Comparison of ENCODE assay signal across 8 cellular contexts in the genomic region with DNA sequence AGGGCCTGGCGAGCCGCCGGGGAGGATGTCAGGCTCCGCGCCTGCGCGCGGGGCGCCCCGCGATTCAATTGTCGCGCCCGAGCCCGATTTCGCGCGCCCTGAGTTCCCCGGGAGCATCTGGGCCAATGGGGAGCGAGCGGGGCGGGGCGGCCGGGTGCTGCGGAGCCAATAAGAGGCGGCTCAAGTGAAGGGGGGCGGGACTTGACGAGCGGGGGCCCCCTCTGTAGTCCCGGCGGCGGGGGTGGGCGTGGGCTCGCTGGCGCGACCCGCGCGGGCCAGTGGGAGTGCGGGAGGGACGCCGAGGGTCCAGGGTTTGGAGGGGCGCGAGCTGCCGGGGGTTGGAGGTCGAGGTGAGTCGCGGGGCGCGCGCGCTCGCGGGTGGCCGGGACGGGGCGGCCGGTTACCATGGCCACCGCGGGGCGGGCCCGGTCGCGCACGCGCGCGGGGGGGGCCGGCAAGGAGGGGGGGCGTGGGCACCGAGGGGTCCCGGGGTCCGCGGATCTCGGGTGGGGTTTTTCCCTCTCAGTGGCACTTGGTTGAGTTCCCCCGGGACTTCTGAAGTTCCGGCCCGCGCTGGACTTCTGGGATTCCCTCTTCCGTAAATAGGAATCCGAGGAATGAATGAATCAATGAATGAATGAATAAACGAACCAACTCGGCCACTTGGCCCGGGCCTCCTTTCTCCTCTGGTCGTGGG. TPM values are rescaled to one million over a fixed set of nuclear protein-coding genes. Genes with fewer than 3 reads are reported as not detected.
DNase-seq lines count a peak whose midpoint lies in the region; TF ChIP-seq lines count a peak whose summit lies in the region.

No MANE protein-coding gene starts in this region.

- H3K9me3 ChIP-seq in SJCRH30 (replicated peaks), result no peaks in the 10 kb centered on the region
- H3K9me3 ChIP-seq in neuron (ENCODE audit: low read length), result no peaks in the 10 kb centered on the region
- H3K9me3 ChIP-seq in stomach, result no peaks in the 10 kb centered on the region

- no peak for TF ChIP-seq EP300 in stomach (IDR thresholded peaks at IDR 0.05)

- peak overlapping the region; percentile 97 for H3K4me3 ChIP-seq in SJCRH30
- peak overlapping the region; percentile 77 for H3K4me3 ChIP-seq in neuron (ENCODE audit: low read length)
- H3K4me3 ChIP-seq in stomach, result peak overlapping the region; percentile 66 to 82 (median 74)

- intact Hi-C loops in stomach (cut with DNase I; ENCODE audit: low total_unique reads), result loop anchor here (2.0 to 5.0 kb wide), 2 partner anchors 38 to 99 kb away; no protein-coding TSS in a partner anchor

- peak overlapping the region; percentile 20 for H2AFZ ChIP-seq in neuron (ENCODE audit: low read depth, low read length)

- no peak for TF ChIP-seq CTCF in stomach (IDR thresholded peaks at IDR 0.05)

- no peak for TF ChIP-seq POLR2A in stomach (IDR thresholded peaks at IDR 0.05)

- H3K36me3 ChIP-seq in SJCRH30 (peaks cover 43% of the 10 kb centered on the region), neuron (ENCODE audit: insufficient read depth, low read length) (peaks cover 24% of the 10 kb centered on the region), stomach (no peaks in the 10 kb centered on the region)

- H3K27me3 ChIP-seq in SJCRH30, result no peaks in the 10 kb centered on the region
- H3K27me3 ChIP-seq in neuron (ENCODE audit: insufficient read depth, low read length), result no peaks in the 10 kb centered on the region
- peaks cover 0 to 15% (median 10%) of the 10 kb centered on the region in 3 donors for H3K27me3 ChIP-seq in stomach

- WGBS in stomach, 5 donors, result 0 to 1% (median 0%) methylated on average over 16 to 85 of the region's 85 CpGs

- H3K27ac ChIP-seq in SJCRH30 (peak overlapping the region; percentile 94), stomach (peak overlapping the region in 4 of 5 donors; percentile 9 to 71 (median 52))

- DNase-seq in DMS79 treated with DMSO at 0.1 percent for 48 hours (lab: John Stamatoyannopoulos, UW) (peak; percentile 92), HCEC 1CT (peak; percentile 93), NAMALWA (ENCODE audit: low spot score) (peak; percentile 95), SJCRH30 (peak; percentile 95), foreskin melanocyte (peak; percentile 76), stomach (peak; percentile 93)
- peak; percentile 89 for DNase-seq in activated gamma-delta T cell treated with anti-CD3 and anti-CD28 coated beads, Interleukin-2, amount 50 U/mL, for 16 hours (ENCODE audit: low read depth)

- H3K4me1 ChIP-seq in SJCRH30 (peaks cover 36% of the 10 kb centered on the region), neuron (ENCODE audit: insufficient read depth, low read length) (peaks cover 18% of the 10 kb centered on the region), stomach (peaks cover 24 to 56% (median 37%) of the 10 kb centered on the region in 4 donors)

RNA-seq across cellular contexts. Expression of gene UHRF1, which starts 0.7 kb away (rescaled TPM):
- 228 and 230 TPM in 2 replicates for total RNA-seq in SJCRH30 (2014; rRNA removed; shearing (Covaris generic))
- total RNA-seq in stomach, result 10 to 100 TPM in 1 of 5 donors, 1 to 10 TPM in 2, under 1 TPM in 2; 0.58 to 20.5 (median 6.4) TPM
- 1 to 10 TPM; 2.0 to 4.4 (median 3.8) TPM for polyA plus RNA-seq in stomach

RNA-seq across cellular contexts. Expression of gene ARRDC5, which starts 7.3 kb away (rescaled TPM):
- not detected in 2 replicates for total RNA-seq in SJCRH30 (2014; rRNA removed; shearing (Covaris generic))
- total RNA-seq in stomach, result under 1 TPM in 1 of 5 donors, not detected in 4; 0.73 TPM
- under 1 TPM in 1 of 3 donors, not detected in 2; 0.20 TPM for polyA plus RNA-seq in stomach

RNA-seq across cellular contexts. Expression of gene PLIN3, which starts 42.6 kb away (rescaled TPM):
- 49.0 and 50.1 TPM in 2 replicates for total RNA-seq in SJCRH30 (2014; rRNA removed; shearing (Covaris generic))
- 10 to 100 TPM in 4 of 5 donors, 1 to 10 TPM in 1; 8.9 to 42.6 (median 16.3) TPM for total RNA-seq in stomach
- 10 to 100 TPM; 39.2 to 55.3 (median 44.0) TPM for polyA plus RNA-seq in stomach

RNA-seq across cellular contexts. Expression of gene KDM4B, which starts 58.9 kb away (rescaled TPM):
- 15.5 and 16.2 TPM in 2 replicates for total RNA-seq in SJCRH30 (2014; rRNA removed; shearing (Covaris generic))
- total RNA-seq in stomach, result 100 to 1,000 TPM in 2 of 5 donors, 10 to 100 TPM in 3; 22.9 to 202 (median 59.1) TPM
- 10 to 100 TPM in 2 of 3 donors, 1 to 10 TPM in 1; 5.2 to 10.1 (median 10.0) TPM for polyA plus RNA-seq in stomach

Comparison
In these comparisons a context has a peak if more than half of its experiments do, and no peak if none do; other contexts are left out.
1. Peak in every context shown above with its lines: DNase-seq, H3K4me3 ChIP-seq and H3K27ac ChIP-seq.
2. RNA of gene UHRF1, which starts 0.7 kb away (total RNA-seq): 228 to 230 TPM in SJCRH30; 0.58 to 20.5 TPM in stomach; every median in the first group is over 10 times any median in the second.